In the genomic region with DNA sequence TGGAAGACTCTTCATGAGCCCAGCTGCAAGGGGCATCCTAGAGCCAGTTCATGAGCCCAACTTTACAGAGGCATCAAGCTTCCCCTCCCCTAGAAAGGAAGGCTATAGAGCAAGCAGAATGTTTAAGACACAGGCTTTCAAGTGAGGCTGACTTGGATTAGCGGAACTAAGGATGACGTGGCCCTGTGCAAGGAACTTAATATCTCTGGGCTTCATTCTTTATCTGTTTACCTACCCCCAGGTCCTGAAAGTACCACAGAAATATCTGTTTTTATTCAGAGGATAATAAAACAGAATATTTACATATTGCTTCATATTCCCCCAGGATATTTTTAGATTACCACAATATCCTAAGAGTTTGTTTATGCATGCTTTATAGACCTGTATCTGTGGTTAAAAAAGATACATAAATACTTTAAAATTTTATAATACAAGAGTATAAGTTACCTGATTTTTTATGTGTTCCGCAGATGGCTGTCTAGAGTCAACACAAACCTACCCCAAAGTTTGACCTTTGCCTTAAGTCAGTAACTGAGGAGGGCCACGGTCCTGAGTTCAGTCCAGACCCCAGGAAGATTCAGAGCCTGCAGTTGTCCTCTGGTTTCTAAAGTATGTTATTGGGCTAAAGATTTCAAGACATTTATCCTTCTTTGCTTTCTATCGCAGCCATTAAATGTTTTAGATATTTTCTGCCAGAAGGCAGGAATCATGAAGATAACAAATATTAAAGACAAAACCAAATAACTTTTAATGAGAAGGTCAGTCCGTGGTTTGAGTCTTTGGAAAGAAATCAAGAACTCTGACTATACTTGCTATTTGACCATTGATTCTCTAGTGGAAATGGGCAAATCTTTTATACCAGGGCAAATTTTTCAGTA, we compare ENCODE assay signal across 26 cellular contexts. TPM values are rescaled to one million over a fixed set of nuclear protein-coding genes. Genes with fewer than 3 reads are reported as not detected.
DNase-seq lines count a peak whose midpoint lies in the region; TF ChIP-seq lines count a peak whose summit lies in the region.
"Had no signal": no experiment of that assay in that cellular context is flagged by ENCODE, and none has a peak within 500 bp of the region (broad histone marks: within the 10 kb centered on the region; RNA-seq: fewer than 3 reads in every experiment).

No MANE protein-coding gene starts in this region.

- CTCF ChIA-PET in AG04449 (lab: Yijun Ruan, JAX) = interaction anchor here (1.5 kb wide), 1 partner anchor 55 kb away, joined by 5 read pairs; no protein-coding TSS in a partner anchor

- H3K27ac Mint-ChIP-seq in nephron = peak overlapping the region in 2 of 3 experiments; percentile 10 to 18
- no peak overlapping the region for H3K27ac Mint-ChIP-seq in activated T-cell treated with anti-CD3 and anti-CD28 coated beads, Interleukin-2, amount 50 U/mL, for 24 hours
- H3K27ac Mint-ChIP-seq: activated CD4-positive, alpha-beta memory T cell treated with anti-CD3 and anti-CD28 coated beads for 36 hours; neural progenitor cell; progenitor cell of endocrine pancreas had no signal

- no peak overlapping the region for H3K4me3 Mint-ChIP-seq in nephron
- no peak overlapping the region for H3K4me3 Mint-ChIP-seq in activated T-cell treated with anti-CD3 and anti-CD28 coated beads, Interleukin-2, amount 50 U/mL, for 24 hours
- H3K4me3 Mint-ChIP-seq: activated CD4-positive, alpha-beta memory T cell treated with anti-CD3 and anti-CD28 coated beads for 36 hours; neural progenitor cell had no signal

- H3K27me3 ChIP-seq in brain microvascular endothelial cell (replicated peaks) = no peaks in the 10 kb centered on the region
- H3K27me3 ChIP-seq: adrenal gland, gastrocnemius medialis had no signal

- TF ChIP-seq CTCF in AG04449 (IDR thresholded peaks at IDR 0.05; ENCODE audit: insufficient read depth, low read length, missing control alignments) (no peak), brain microvascular endothelial cell (IDR thresholded peaks at IDR 0.05; ENCODE audit: low read depth, low read length, missing control alignments) (no peak), nephron (IDR thresholded peaks at IDR 0.05; ENCODE audit: unreplicated experiment in 3 of 3) (no peak)

- H3K27ac ChIP-seq in brain microvascular endothelial cell = no peak overlapping the region
- H3K27ac ChIP-seq: adrenal gland, gastrocnemius medialis, neural progenitor cell, RWPE1 had no signal

- peaks cover 31% of the 10 kb centered on the region for H3K27me3 Mint-ChIP-seq in nephron (ENCODE audit: low read depth)
- H3K27me3 Mint-ChIP-seq in activated T-cell treated with anti-CD3 and anti-CD28 coated beads, Interleukin-2, amount 50 U/mL, for 24 hours = peaks cover 24% of the 10 kb centered on the region

- POLR2A ChIA-PET in AG04449 (lab: Yijun Ruan, JAX) = no interaction called here

- in situ Hi-C loops in brain microvascular endothelial cell (cut with HindIII; ENCODE audit: low pct_ligation_motif_present, low sequenced_read_pairs) = no loop called here

- H3K36me3 Mint-ChIP-seq in nephron (ENCODE audit: low read depth) = no peaks in the 10 kb centered on the region
- H3K36me3 Mint-ChIP-seq in activated T-cell treated with anti-CD3 and anti-CD28 coated beads, Interleukin-2, amount 50 U/mL, for 24 hours (ENCODE audit: low read depth) = no peaks in the 10 kb centered on the region
- H3K36me3 Mint-ChIP-seq: activated CD4-positive, alpha-beta memory T cell treated with anti-CD3 and anti-CD28 coated beads for 36 hours; neural progenitor cell had no signal

- DNase-seq in AG04449 (ENCODE audit: low read depth, low spot score) = peak; percentile 33
- DNase-seq in HT1080 (ENCODE audit: low read depth) = peak; percentile 6
- peak; percentile 15 for DNase-seq in brain microvascular endothelial cell
- no peak for DNase-seq in NCI-H748 (lab: John Stamatoyannopoulos, UW; ENCODE audit: unreplicated experiment)
- DNase-seq in activated T-cell treated with anti-CD3 and anti-CD28 coated beads, Interleukin-2, amount 50 U/mL, for 24 hours = no peak
- DNase-seq in NCI-H146 (lab: John Stamatoyannopoulos, UW) = no peak
- no peak for DNase-seq in NCI-H2081 (lab: John Stamatoyannopoulos, UW)
- DNase-seq: activated CD4-positive, alpha-beta memory T cell treated with anti-CD3 and anti-CD28 coated beads for 36 hours; central memory CD4-positive, alpha-beta T cell; erythroblast; gastrocnemius medialis; hypothalamus; mucosa of descending colon; NCI-H1436; NCI-H524; stimulated activated naive CD4-positive, alpha-beta T cell had no signal

- H3K4me3 ChIP-seq in AG04449 (ENCODE audit: low read depth, low read length) (no peak overlapping the region), brain microvascular endothelial cell (ENCODE audit: low read depth, low read length) (no peak overlapping the region)
- H3K4me3 ChIP-seq: adrenal gland, gastrocnemius medialis, HAP-1, K562, mucosa of descending colon, neural progenitor cell, skin epidermis had no signal

- H3K36me3 ChIP-seq in brain microvascular endothelial cell (replicated peaks) = no peaks in the 10 kb centered on the region
- H3K36me3 ChIP-seq: adrenal gland, gastrocnemius medialis, HAP-1, neural progenitor cell had no signal

- no peaks in the 10 kb centered on the region for H3K9me3 Mint-ChIP-seq in nephron
- H3K9me3 Mint-ChIP-seq in activated T-cell treated with anti-CD3 and anti-CD28 coated beads, Interleukin-2, amount 50 U/mL, for 24 hours = no peaks in the 10 kb centered on the region
- H3K9me3 Mint-ChIP-seq: activated CD4-positive, alpha-beta memory T cell treated with anti-CD3 and anti-CD28 coated beads for 36 hours had no signal

- peaks cover 67% of the 10 kb centered on the region for H3K4me1 Mint-ChIP-seq in nephron
- peaks cover 15% of the 10 kb centered on the region for H3K4me1 Mint-ChIP-seq in activated T-cell treated with anti-CD3 and anti-CD28 coated beads, Interleukin-2, amount 50 U/mL, for 24 hours (ENCODE audit: low read depth)

RNA-seq across cellular contexts. Expression of gene HAO2, which starts 38.3 kb away (rescaled TPM):
- total RNA-seq in HT1080 (2014; rRNA removed; shearing (Covaris generic)) = not detected in 2 replicates
- not detected in 2 replicates for polyA plus RNA-seq in HT1080 (2015; cell fraction: cytosol; rRNA removed)
- not detected in 2 replicates for polyA plus RNA-seq in HT1080 (2015; cell fraction: nucleus; rRNA removed)
- total RNA-seq: A673; activated CD4-positive, alpha-beta memory T cell treated with anti-CD3 and anti-CD28 coated beads for 36 hours; G401; K562; mucosa of descending colon; progenitor cell of endocrine pancreas had no signal
- polyA plus RNA-seq: K562 had no signal

Comparison
In these comparisons a context has a peak if more than half of its experiments do, and no peak if none do; other contexts are left out.
1. DNase-seq: peak in AG04449 (single experiment), HT1080 (single experiment) and brain microvascular endothelial cell (single experiment); none in NCI-H748 (single experiment), activated T-cell treated with anti-CD3 and anti-CD28 coated beads, Interleukin-2, amount 50 U/mL, for 24 hours (single experiment), NCI-H146 (single experiment) and NCI-H2081 (0 of 2).